ENCODE assay signal across 1 cellular context in genomic region chr7:157551325-157552070, GRCh38.
TF ChIP-seq lines count a peak whose summit lies in the region.

No MANE protein-coding gene starts in this region.

TF ChIP-seq in WTC11, 78 proteins besides CTCF, POLR2A, EP300 and RAD21 (continued from another document):
- TF ChIP-seq ZNF317 (CRISPR knock-in tag; IDR thresholded peaks at IDR 0.05; ENCODE audit: borderline replicate concordance, low read depth) (no peak), RORB (CRISPR knock-in tag; IDR thresholded peaks at IDR 0.05) (no peak), ATF2 (CRISPR knock-in tag; IDR thresholded peaks at IDR 0.05; ENCODE audit: borderline replicate concordance, low read depth) (no peak), MYBL2 (CRISPR knock-in tag; IDR thresholded peaks at IDR 0.05) (no peak), TEAD4 (CRISPR knock-in tag; IDR thresholded peaks at IDR 0.05) (no peak), NFATC4 (CRISPR knock-in tag; IDR thresholded peaks at IDR 0.05) (no peak), FOXP1 (CRISPR knock-in tag; IDR thresholded peaks at IDR 0.05; ENCODE audit: borderline replicate concordance) (no peak), JUN (CRISPR knock-in tag; IDR thresholded peaks at IDR 0.05) (no peak), MAX (CRISPR knock-in tag; IDR thresholded peaks at IDR 0.05) (no peak), E2F4 (CRISPR knock-in tag; IDR thresholded peaks at IDR 0.05; ENCODE audit: borderline replicate concordance, low read depth) (no peak), TEAD1 (CRISPR knock-in tag; IDR thresholded peaks at IDR 0.05) (no peak), CBFB (CRISPR knock-in tag; IDR thresholded peaks at IDR 0.05; ENCODE audit: low read depth) (no peak)
